ENCODE assay signal across 8 cellular contexts in the genomic region with DNA sequence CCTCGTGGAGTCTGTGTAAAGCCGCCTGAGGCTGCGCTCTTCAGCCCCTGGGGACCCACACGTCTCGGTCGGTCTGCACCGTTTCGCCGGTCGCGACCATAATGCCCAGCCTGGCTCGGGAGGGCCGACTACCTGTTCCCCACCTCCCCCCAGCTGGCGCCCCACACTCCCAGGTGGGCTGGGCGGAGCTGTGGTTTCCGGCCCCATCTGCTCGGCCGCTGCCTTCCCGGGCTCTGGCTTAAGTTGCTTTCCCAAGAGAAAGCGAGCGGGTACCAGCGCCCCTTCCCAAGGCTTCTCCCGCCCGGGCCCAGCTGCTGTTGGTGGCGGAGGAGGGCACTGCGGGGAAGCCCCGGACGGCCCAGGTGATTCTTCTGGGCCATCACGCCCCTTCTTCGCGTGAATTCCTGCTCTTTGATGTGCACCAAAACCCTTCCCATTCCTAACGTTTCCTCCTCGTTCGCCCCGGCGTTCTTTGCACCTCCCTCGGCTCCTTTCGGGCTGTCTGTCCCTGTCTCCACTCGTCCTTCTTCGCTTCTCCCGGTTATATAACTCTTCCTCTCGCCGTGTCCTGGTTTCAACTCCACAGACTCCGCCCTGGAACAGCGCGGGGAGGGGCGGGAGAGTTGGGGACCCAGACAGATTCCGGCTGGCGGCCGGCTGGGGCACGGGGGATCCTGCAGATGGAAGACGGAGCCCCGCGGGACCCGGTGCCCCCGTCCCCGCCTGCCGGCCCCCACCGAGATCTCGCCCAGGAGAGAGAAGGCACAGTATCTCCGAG. TPM values are rescaled to one million over a fixed set of nuclear protein-coding genes. Genes with fewer than 3 reads are reported as not detected.
DNase-seq lines count a peak whose midpoint lies in the region; ATAC-seq and TF ChIP-seq lines count a peak whose summit lies in the region.

No MANE protein-coding gene starts in this region.

- no peaks in the 10 kb centered on the region for H3K9me3 ChIP-seq in spleen

- H3K36me3 ChIP-seq in spleen = peaks cover 0 to 17% (median 0%) of the 10 kb centered on the region in 6 donors

- ATAC-seq in GM18511 (IDR thresholded peaks at IDR 0.05; ENCODE audit: unreplicated experiment) = peak; percentile 33
- peak; percentile 37 for ATAC-seq in HG03354 (IDR thresholded peaks at IDR 0.05; ENCODE audit: poor library complexity, severe bottlenecking, unreplicated experiment)

- peaks cover 40 to 77% (median 58%) of the 10 kb centered on the region in 6 donors for H3K4me1 ChIP-seq in spleen

- peaks cover 0 to 4% (median 0%) of the 10 kb centered on the region in 7 donors for H3K27me3 ChIP-seq in spleen (replicated peaks in 1 of 7)

- H3K4me3 ChIP-seq in spleen = peak overlapping the region; percentile 72 to 86 (median 83)

- CTCF ChIA-PET in RWPE1 (lab: Yijun Ruan, JAX) = interaction anchor here (0.6 to 1.2 kb wide), 3 partner anchors 9 to 215 kb away, joined by 3 to 10 read pairs (median 4); no protein-coding TSS in a partner anchor

- peak in 1 of 3 donors; percentile 76 for TF ChIP-seq POLR2A in spleen (IDR thresholded peaks at IDR 0.05)

- intact Hi-C loops in spleen (cut with DNase I; ENCODE audit: low total_unique reads) = no loop called here

- H3K27ac ChIP-seq in RWPE1 = peak overlapping the region; percentile 99
- peak overlapping the region; percentile 88 to 100 (median 95) for H3K27ac ChIP-seq in spleen

- TF ChIP-seq CTCF in RWPE1 (conservative IDR thresholded peaks at IDR 0.05; ENCODE audit: low read depth) = no peak
- peak in 1 of 11 experiments; percentile 6 for TF ChIP-seq CTCF in spleen (IDR thresholded peaks at IDR 0.05 in 8 of 11, conservative IDR thresholded peaks at IDR 0.05 in 3 of 11)

- WGBS in spleen, 5 donors = 0 to 1% (median 1%) methylated on average over 45 to 61 of the region's 61 CpGs

- POLR2A ChIA-PET in RWPE1 (lab: Yijun Ruan, JAX; ENCODE audit: low non-redundant PET) = interaction anchor here (0.5 to 2.2 kb wide), 4 partner anchors 9 to 412 kb away, joined by 3 to 6 read pairs (median 4); a partner anchor contains a TSS

- peak; percentile 43 for DNase-seq in AG08395 (ENCODE audit: low spot score)
- no peak for DNase-seq in RWPE1 (ENCODE audit: low spot score)
- DNase-seq in cerebellar cortex (ENCODE audit: low spot score) = peak; percentile 87
- peak; percentile 66 for DNase-seq in kidney tubule cell (ENCODE audit: low spot score)
- DNase-seq in spleen = no peak
- DNase-seq in KG1 (lab: John Stamatoyannopoulos, UW) = no peak

RNA-seq across cellular contexts. Expression of a gene that starts 2.0 kb away (rescaled TPM):
- 100 to 1,000 TPM in 1 of 7 donors, 10 to 100 TPM in 6; 22.3 to 110 (median 60.8) TPM for total RNA-seq in spleen
- polyA plus RNA-seq in spleen = 10 to 100 TPM in 1 of 3 donors, 1 to 10 TPM in 2; 2.9 to 11.7 (median 4.0) TPM

RNA-seq across cellular contexts. Expression of a gene that starts 18.9 kb away (rescaled TPM):
- 10 to 100 TPM in 5 of 7 donors, 1 to 10 TPM in 2; 5.2 to 31.8 (median 18.0) TPM for total RNA-seq in spleen
- polyA plus RNA-seq in spleen = 10 to 100 TPM in 1 of 3 donors, 1 to 10 TPM in 2; 5.5 to 26.2 (median 9.5) TPM

RNA-seq across cellular contexts. Expression of a gene that starts 21.4 kb away (rescaled TPM):
- total RNA-seq in spleen = 100 to 1,000 TPM in 1 of 7 donors, 10 to 100 TPM in 6; 51.0 to 111 (median 56.9) TPM
- 100 to 1,000 TPM; 119 to 185 (median 182) TPM for polyA plus RNA-seq in spleen

RNA-seq across cellular contexts. Expression of a gene that starts 21.8 kb away (rescaled TPM):
- 10 to 100 TPM in 1 of 7 donors, 1 to 10 TPM in 6; 4.1 to 13.2 (median 5.9) TPM for total RNA-seq in spleen
- polyA plus RNA-seq in spleen = 1 to 10 TPM; 2.1 to 3.8 (median 2.9) TPM

RNA-seq across cellular contexts. Expression of a gene that starts 52.6 kb away (rescaled TPM):
- 100 to 1,000 TPM in 2 of 7 donors, 10 to 100 TPM in 5; 60.9 to 117 (median 83.6) TPM for total RNA-seq in spleen
- polyA plus RNA-seq in spleen = 10 to 100 TPM; 37.0 to 84.3 (median 71.8) TPM

Comparison
In these comparisons a context has a peak if more than half of its experiments do, and no peak if none do; other contexts are left out.
1. DNase-seq: peak in AG08395 (single experiment), cerebellar cortex (single experiment) and kidney tubule cell (single experiment); none in RWPE1 (single experiment), spleen (single experiment) and KG1 (single experiment).